1 cellular context compared by ENCODE assay signal in the genomic region with DNA sequence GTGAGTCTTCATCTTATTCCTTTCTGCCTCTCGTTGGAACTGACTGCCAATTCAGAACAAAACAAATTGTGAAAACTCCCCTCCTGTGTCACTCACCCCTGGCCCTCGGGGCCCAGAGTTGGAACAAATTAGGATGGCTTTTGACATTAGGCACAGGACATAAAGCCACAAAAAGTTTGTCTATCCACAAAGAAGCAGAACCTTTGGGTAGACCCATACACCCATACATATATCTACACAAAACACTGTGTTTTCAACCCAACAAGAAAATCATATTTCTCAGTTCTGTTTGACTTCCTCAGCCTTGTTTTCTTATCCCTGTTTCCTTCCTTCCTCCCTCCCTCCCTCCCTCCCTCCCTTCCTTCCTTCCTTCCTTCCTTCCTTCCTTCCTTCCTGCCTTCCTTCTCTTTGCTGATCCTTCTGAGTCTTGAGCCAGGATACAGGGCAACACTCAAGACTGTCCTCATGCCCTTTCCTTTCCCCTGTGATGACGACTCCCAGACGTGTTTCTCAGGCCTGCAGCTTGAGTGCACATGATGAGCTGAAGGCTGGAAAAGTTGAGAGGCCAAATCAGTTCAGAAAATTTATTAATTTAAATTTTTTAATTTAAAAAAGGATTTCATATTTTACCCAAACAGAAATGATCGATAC.
A peak's percentile ranks its signal among the peaks of the same experiment; 100 is the strongest.
TF ChIP-seq lines count a peak whose summit lies in the region.

No MANE protein-coding gene starts in this region.

TF ChIP-seq in HepG2, 621 proteins besides CTCF, POLR2A, EP300 and RAD21:
- TF ChIP-seq ZNF335 (CRISPR knock-in tag; IDR thresholded peaks at IDR 0.05) (no peak), HNRNPK (IDR thresholded peaks at IDR 0.05; ENCODE audit: low read depth, low read length, poor library complexity, severe bottlenecking) (peak; percentile 74), THYN1 (CRISPR knock-in tag; IDR thresholded peaks at IDR 0.05; ENCODE audit: borderline replicate concordance, low read depth) (no peak), POLR2AphosphoS2 (IDR thresholded peaks at IDR 0.05; ENCODE audit: low read depth, low read length) (no peak)
